ENCODE assay signal across 1 cellular context in the genomic region with DNA sequence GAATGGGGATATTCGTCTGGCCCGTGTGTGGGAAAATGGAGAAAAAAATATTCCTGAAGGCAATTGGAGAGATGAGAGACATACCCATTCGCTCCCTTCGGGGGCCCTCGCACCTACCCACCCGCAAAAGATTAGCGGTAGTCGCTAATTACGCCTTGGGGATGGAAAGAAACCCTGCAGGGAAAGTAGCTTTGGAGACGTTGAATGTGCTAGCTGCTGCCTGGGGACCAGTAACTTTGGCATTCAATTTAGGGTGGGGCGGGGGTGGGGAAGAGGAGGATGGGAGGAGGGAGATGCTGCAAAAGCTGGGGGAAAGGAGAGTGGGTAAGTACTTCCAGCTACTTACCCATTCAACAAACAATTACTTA.
TF ChIP-seq lines count a peak whose summit lies in the region.

No MANE protein-coding gene starts in this region.

TF ChIP-seq in GM23338, 12 proteins besides CTCF, POLR2A, EP300 and RAD21:
- TF ChIP-seq, protein P1, sequence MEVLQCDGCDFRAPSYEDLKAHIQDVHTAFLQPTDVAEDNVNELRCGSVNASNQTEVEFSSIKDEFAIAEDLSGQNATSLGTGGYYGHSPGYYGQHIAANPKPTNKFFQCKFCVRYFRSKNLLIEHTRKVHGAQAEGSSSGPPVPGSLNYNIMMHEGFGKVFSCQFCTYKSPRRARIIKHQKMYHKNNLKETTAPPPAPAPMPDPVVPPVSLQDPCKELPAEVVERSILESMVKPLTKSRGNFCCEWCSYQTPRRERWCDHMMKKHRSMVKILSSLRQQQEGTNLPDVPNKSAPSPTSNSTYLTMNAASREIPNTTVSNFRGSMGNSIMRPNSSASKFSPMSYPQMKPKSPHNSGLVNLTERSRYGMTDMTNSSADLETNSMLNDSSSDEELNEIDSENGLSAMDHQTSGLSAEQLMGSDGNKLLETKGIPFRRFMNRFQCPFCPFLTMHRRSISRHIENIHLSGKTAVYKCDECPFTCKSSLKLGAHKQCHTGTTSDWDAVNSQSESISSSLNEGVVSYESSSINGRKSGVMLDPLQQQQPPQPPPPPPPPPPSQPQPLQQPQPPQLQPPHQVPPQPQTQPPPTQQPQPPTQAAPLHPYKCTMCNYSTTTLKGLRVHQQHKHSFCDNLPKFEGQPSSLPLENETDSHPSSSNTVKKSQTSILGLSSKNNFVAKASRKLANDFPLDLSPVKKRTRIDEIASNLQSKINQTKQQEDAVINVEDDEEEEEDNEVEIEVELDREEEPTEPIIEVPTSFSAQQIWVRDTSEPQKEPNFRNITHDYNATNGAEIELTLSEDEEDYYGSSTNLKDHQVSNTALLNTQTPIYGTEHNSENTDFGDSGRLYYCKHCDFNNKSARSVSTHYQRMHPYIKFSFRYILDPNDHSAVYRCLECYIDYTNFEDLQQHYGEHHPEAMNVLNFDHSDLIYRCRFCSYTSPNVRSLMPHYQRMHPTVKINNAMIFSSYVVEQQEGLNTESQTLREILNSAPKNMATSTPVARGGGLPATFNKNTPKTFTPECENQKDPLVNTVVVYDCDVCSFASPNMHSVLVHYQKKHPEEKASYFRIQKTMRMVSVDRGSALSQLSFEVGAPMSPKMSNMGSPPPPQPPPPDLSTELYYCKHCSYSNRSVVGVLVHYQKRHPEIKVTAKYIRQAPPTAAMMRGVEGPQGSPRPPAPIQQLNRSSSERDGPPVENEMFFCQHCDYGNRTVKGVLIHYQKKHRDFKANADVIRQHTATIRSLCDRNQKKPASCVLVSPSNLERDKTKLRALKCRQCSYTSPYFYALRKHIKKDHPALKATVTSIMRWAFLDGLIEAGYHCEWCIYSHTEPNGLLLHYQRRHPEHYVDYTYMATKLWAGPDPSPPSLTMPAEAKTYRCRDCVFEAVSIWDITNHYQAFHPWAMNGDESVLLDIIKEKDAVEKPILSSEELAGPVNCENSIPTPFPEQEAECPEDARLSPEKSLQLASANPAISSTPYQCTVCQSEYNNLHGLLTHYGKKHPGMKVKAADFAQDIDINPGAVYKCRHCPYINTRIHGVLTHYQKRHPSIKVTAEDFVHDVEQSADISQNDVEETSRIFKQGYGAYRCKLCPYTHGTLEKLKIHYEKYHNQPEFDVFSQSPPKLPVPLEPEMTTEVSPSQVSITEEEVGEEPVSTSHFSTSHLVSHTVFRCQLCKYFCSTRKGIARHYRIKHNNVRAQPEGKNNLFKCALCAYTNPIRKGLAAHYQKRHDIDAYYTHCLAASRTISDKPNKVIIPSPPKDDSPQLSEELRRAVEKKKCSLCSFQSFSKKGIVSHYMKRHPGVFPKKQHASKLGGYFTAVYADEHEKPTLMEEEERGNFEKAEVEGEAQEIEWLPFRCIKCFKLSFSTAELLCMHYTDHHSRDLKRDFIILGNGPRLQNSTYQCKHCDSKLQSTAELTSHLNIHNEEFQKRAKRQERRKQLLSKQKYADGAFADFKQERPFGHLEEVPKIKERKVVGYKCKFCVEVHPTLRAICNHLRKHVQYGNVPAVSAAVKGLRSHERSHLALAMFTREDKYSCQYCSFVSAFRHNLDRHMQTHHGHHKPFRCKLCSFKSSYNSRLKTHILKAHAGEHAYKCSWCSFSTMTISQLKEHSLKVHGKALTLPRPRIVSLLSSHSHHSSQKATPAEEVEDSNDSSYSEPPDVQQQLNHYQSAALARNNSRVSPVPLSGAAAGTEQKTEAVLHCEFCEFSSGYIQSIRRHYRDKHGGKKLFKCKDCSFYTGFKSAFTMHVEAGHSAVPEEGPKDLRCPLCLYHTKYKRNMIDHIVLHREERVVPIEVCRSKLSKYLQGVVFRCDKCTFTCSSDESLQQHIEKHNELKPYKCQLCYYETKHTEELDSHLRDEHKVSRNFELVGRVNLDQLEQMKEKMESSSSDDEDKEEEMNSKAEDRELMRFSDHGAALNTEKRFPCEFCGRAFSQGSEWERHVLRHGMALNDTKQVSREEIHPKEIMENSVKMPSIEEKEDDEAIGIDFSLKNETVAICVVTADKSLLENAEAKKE (CRISPR knock-in tag; IDR thresholded peaks at IDR 0.05), result no peak
- TF ChIP-seq STAT1 (IDR thresholded peaks at IDR 0.05; ENCODE audit: unreplicated experiment) (no peak), ZNF331 (CRISPR knock-in tag; IDR thresholded peaks at IDR 0.05; ENCODE audit: low read depth) (no peak), JUNB (IDR thresholded peaks at IDR 0.05; ENCODE audit: unreplicated experiment) (no peak), EZH2 (IDR thresholded peaks at IDR 0.05; ENCODE audit: low read depth, unreplicated experiment) (no peak), ZNF114 (CRISPR knock-in tag; IDR thresholded peaks at IDR 0.05) (no peak), EZH2phosphoT487 (IDR thresholded peaks at IDR 0.05; ENCODE audit: unreplicated experiment) (no peak), REST (IDR thresholded peaks at IDR 0.05; ENCODE audit: unreplicated experiment) (no peak), NANOG (IDR thresholded peaks at IDR 0.05; ENCODE audit: borderline replicate concordance) (no peak), POLR2AphosphoS5 (IDR thresholded peaks at IDR 0.05; ENCODE audit: low read depth) (no peak), CREB1 (CRISPR knock-in tag; IDR thresholded peaks at IDR 0.05; ENCODE audit: low read depth) (no peak)
- TF ChIP-seq, protein P2, sequence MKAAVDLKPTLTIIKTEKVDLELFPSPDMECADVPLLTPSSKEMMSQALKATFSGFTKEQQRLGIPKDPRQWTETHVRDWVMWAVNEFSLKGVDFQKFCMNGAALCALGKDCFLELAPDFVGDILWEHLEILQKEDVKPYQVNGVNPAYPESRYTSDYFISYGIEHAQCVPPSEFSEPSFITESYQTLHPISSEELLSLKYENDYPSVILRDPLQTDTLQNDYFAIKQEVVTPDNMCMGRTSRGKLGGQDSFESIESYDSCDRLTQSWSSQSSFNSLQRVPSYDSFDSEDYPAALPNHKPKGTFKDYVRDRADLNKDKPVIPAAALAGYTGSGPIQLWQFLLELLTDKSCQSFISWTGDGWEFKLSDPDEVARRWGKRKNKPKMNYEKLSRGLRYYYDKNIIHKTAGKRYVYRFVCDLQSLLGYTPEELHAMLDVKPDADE (IDR thresholded peaks at IDR 0.05), result no peak
